8 cellular contexts compared by ENCODE assay signal in the genomic region with DNA sequence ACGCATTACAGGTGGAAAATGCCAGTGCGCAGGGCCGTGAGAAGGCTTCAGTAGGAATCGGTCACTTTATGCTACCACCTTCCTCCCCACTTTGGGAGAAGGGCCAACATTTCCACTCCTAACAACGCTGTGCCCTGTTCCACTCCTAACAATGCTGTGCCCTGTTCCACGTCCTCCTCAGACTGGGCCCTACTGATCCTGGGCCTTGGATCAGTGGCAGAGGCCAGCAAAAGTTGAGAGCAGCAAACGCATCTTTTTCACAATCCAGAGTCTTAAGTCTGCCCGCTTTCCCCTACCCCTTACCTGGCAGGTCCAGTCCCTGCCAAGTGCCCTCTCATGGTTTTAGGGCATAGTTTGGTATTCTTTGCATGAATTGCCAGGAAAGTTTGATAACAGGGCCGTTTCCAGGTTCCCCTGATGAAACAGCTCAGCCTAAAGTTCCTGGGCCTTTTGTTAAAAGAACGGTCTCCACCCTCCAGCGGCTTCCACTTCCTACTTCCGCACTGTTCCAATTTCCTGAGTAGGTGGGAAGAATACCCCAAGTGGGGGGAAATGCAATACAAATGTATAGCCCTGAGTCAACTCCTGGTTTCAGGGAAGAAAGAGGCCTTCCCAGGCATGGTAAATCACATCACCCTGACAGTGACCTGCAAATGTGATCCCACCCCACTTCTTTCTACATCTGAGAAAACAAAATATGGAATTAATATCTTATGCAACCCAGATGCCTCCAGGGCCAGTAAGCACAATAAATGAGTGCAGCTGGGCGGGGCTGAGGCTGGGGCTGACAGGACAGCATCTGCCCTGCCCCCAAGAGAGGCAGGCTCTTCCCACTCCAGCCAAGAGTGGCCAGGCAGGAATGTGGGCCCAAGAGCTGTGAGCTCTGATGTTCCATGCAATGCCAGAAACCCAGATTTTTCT. TPM values are rescaled to one million over a fixed set of nuclear protein-coding genes. Genes with fewer than 3 reads are reported as not detected.
DNase-seq lines count a peak whose midpoint lies in the region; ATAC-seq and TF ChIP-seq lines count a peak whose summit lies in the region.

No MANE protein-coding gene starts in this region.

- POLR2A ChIA-PET in T-cell (lab: Charles Lee): interaction anchor here in 1 of 2 donors (0.7 kb wide), 1 partner anchor 1304 kb away, joined by 3 read pairs; no protein-coding TSS in a partner anchor

- ATAC-seq in right lobe of liver (peak; percentile 42 to 53 (median 50)), HG02642 (IDR thresholded peaks at IDR 0.05; ENCODE audit: poor library complexity, unreplicated experiment) (no peak), T-cell (replicated peaks in 1 of 4) (no peak)

- TF ChIP-seq CTCF in coronary artery (IDR thresholded peaks at IDR 0.05) (no peak), right lobe of liver (IDR thresholded peaks at IDR 0.05) (no peak), testis (IDR thresholded peaks at IDR 0.05) (no peak)

- H3K4me1 Mint-ChIP-seq in T-cell: peaks cover 45 to 62% (median 48%) of the 10 kb centered on the region in 3 donors

- H3K4me1 ChIP-seq in HUES48 (ENCODE audit: control insufficient read depth, insufficient read depth, low read length) (peaks cover 77% of the 10 kb centered on the region), right lobe of liver (peaks cover 0 to 40% (median 6%) of the 10 kb centered on the region in 4 donors), testis (peaks cover 70% of the 10 kb centered on the region)

- intact Hi-C loops in right lobe of liver (cut with DNase I): no loop called here
- intact Hi-C loops in testis (cut with DNase I; ENCODE audit: low total_unique reads): no loop called here

- 45% methylated on average over 7 of the region's 13 CpGs for WGBS in right lobe of liver (ENCODE audit: insufficient coverage, low coverage, low lambda C conversion rate, missing lambda C conversion rate)
- WGBS in testis, 2 donors: 73% methylated on average over 13 of the region's 13 CpGs

- peak overlapping the region; percentile 40; the same call in 1 of the 2 replicates for H3K9ac ChIP-seq in HUES48 (ENCODE audit: low read depth, low read length)

- CTCF ChIA-PET in T-cell (lab: Charles Lee): no interaction called here

- H3K4me3 Mint-ChIP-seq in T-cell: peak overlapping the region in 1 of 3 donors; percentile 65

- H3K36me3 Mint-ChIP-seq in T-cell: peaks cover 32% of the 10 kb centered on the region

- H3K27ac Mint-ChIP-seq in T-cell: peak overlapping the region in 1 of 2 donors; percentile 74

- TF ChIP-seq POLR2A in right lobe of liver (IDR thresholded peaks at IDR 0.05): no peak
- TF ChIP-seq POLR2A in testis (IDR thresholded peaks at IDR 0.05): no peak

- no peaks in the 10 kb centered on the region for H3K9me3 ChIP-seq in HUES48 (ENCODE audit: control insufficient read depth, insufficient read depth, low read length)
- H3K9me3 ChIP-seq in right lobe of liver: no peaks in the 10 kb centered on the region
- no peaks in the 10 kb centered on the region for H3K9me3 ChIP-seq in testis

- no peak overlapping the region for H3K4me3 ChIP-seq in HUES48 (ENCODE audit: low read depth, low read length)
- peak overlapping the region; percentile 68 for H3K4me3 ChIP-seq in coronary artery
- H3K4me3 ChIP-seq in right lobe of liver: no peak overlapping the region
- no peak overlapping the region for H3K4me3 ChIP-seq in testis

- H3K9me3 Mint-ChIP-seq in T-cell: no peaks in the 10 kb centered on the region

- DNase-seq in A172 (ENCODE audit: low spot score) (peak; percentile 87), coronary artery (ENCODE audit: low spot score) (peak; percentile 95), right lobe of liver (peak in 1 of 3 donors; percentile 48), testis (peak; percentile 74), T-cell (no peak)
- DNase-seq in stimulated activated naive CD4-positive, alpha-beta T cell (lab: John Stamatoyannopoulos, UW): no peak

- H3K36me3 ChIP-seq in HUES48 (ENCODE audit: control insufficient read depth, insufficient read depth, low read length) (peaks cover 27% of the 10 kb centered on the region), right lobe of liver (peaks cover 0 to 11% (median 9%) of the 10 kb centered on the region in 4 donors), testis (ENCODE audit: low read depth, missing control alignments) (no peaks in the 10 kb centered on the region)

- H3K27me3 ChIP-seq in HUES48 (ENCODE audit: control insufficient read depth, insufficient read depth, low read length) (no peaks in the 10 kb centered on the region), right lobe of liver (no peaks in the 10 kb centered on the region), testis (no peaks in the 10 kb centered on the region)

- H3K27ac ChIP-seq in HUES48 (ENCODE audit: low read depth, low read length) (peak overlapping the region; percentile 91), coronary artery (peak overlapping the region; percentile 96 to 99), right lobe of liver (peak overlapping the region; percentile 75 to 91 (median 80)), testis (peak overlapping the region; percentile 89 to 95)

- H3K27me3 Mint-ChIP-seq in T-cell: no peaks in the 10 kb centered on the region

RNA-seq across cellular contexts. Expression of a gene that starts 15.0 kb away (rescaled TPM):
- total RNA-seq in A172 (2014; rRNA removed; shearing (Covaris generic)): 19.6 and 53.6 TPM in 2 replicates
- total RNA-seq in right lobe of liver (10 to 100 TPM in 4 of 6 experiments, 1 to 10 TPM in 2; 5.8 to 20.2 (median 11.6) TPM), testis (10 to 100 TPM; 43.0 to 58.7 TPM), T-cell (10 to 100 TPM; 28.1 to 30.8 (median 28.6) TPM)
- 43.6 TPM for polyA plus RNA-seq in testis (ENCODE audit: insufficient read depth, low read depth, low replicate concordance)

RNA-seq across cellular contexts. Expression of a gene that starts 15.3 kb away (rescaled TPM):
- 28.4 and 30.2 TPM in 2 replicates for total RNA-seq in A172 (2014; rRNA removed; shearing (Covaris generic))
- total RNA-seq in right lobe of liver: 10 to 100 TPM; 15.3 to 31.8 (median 22.5) TPM
- total RNA-seq in testis: 10 to 100 TPM; 65.6 to 66.8 TPM
- polyA plus RNA-seq in testis (ENCODE audit: insufficient read depth, low read depth, low replicate concordance): 38.1 TPM
- total RNA-seq in T-cell: 10 to 100 TPM; 34.4 to 49.9 (median 43.5) TPM

Comparison
In these comparisons a context has a peak if more than half of its experiments do, and no peak if none do; other contexts are left out.
1. DNase-seq: peak in A172 (single experiment), coronary artery (single experiment) and testis (single experiment); none in stimulated activated naive CD4-positive, alpha-beta T cell (0 of 6) and T-cell (0 of 34).
2. ATAC-seq: peak in right lobe of liver (4 of 4); none in HG02642 (single experiment) and T-cell (0 of 4).
3. Peak in every context shown above with its lines, with median percentiles within 50 percentile points of each other: H3K27ac ChIP-seq.